Comparison of ENCODE assay signal across 13 cellular contexts in the genomic region with DNA sequence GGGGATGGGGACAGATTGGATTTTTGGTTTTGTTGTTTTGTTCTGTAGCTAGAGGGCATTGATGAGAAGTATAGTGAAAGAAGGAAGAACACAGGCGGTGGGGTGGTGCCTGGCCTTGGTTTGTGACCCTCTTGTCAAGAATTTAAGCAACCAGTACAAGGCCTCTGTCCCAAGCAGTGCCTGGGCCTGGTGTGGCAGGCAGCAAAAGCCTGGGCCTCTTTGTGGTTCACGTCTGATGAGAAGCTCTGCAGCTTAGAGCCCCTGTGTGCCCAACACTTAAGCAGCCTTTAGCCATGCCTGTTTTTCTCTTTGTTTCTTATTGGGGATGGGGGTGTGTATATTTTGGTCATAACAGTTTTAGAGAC.
DNase-seq lines count a peak whose midpoint lies in the region; ATAC-seq lines count a peak whose summit lies in the region.
"Had no signal": no experiment of that assay in that cellular context is flagged by ENCODE, and none has a peak within 500 bp of the region (broad histone marks: within the 10 kb centered on the region; RNA-seq: fewer than 3 reads in every experiment).

No MANE protein-coding gene starts in this region.

- no CpG with 5 or more reads among the region's 2 CpGs for WGBS in neuronal stem cell (ENCODE audit: extremely low coverage in 2 of 2, insufficient read length in 2 of 2, insufficient replicate concordance in 1 of 2), 2 donors

- peak; percentile 57 for DNase-seq in activated CD8-positive, alpha-beta memory T cell treated with anti-CD3 and anti-CD28 coated beads for 24 hours
- no peak for DNase-seq in activated CD8-positive, alpha-beta memory T cell treated with anti-CD3 and anti-CD28 coated beads, Interleukin-2, amount 50 U/mL, for 4 hours
- no peak for DNase-seq in CD4-positive, alpha-beta memory T cell
- DNase-seq in neuronal stem cell (ENCODE audit: low spot score), result no peak
- DNase-seq in NCI-H1694 treated with DMSO at 0.1 percent for 48 hours (lab: John Stamatoyannopoulos, UW), result no peak
- DNase-seq: cortex of kidney; erythroblast; IMR-90; SIG-M5; stimulated activated CD4-positive, alpha-beta T cell treated with anti-CD3 and anti-CD28 coated beads, Interleukin-12 subunit alpha, Interleukin-12 subunit beta, amount 100 ng/mL, for 4 hours had no signal

- no peak overlapping the region for H2BK12ac ChIP-seq in neuronal stem cell (ENCODE audit: low read length)

- CTCF ChIA-PET in CD4-positive, alpha-beta memory T cell (lab: Charles Lee; ENCODE audit: partially characterized antibody), result interaction anchor here (1.3 to 3.1 kb wide), 2 partner anchors 16 to 89 kb away, joined by 5 to 12 read pairs; no protein-coding TSS in a partner anchor

- no peak overlapping the region for H2BK120ac ChIP-seq in neuronal stem cell (ENCODE audit: low read depth, low read length)

- peak overlapping the region; percentile 0 for H3K9ac ChIP-seq in neuronal stem cell (ENCODE audit: low read depth, low read length, poor library complexity)

- H3K4me2 ChIP-seq in neuronal stem cell (ENCODE audit: insufficient read depth, low read length, poor library complexity, severe bottlenecking), result no peak overlapping the region

- no peak overlapping the region for H3K23ac ChIP-seq in neuronal stem cell (ENCODE audit: low read depth, low read length, poor library complexity)

- H3K27me3 ChIP-seq in CD4-positive, alpha-beta memory T cell (ENCODE audit: insufficient read depth, low read length), result no peaks in the 10 kb centered on the region
- H3K27me3 ChIP-seq in neuronal stem cell (ENCODE audit: control insufficient read depth in 3 of 3, insufficient read depth in 3 of 3, low read depth in 1 of 3, low read length in 3 of 3), result no peaks in the 10 kb centered on the region

- no peak overlapping the region for H2AFZ ChIP-seq in neuronal stem cell (ENCODE audit: low read length)

- peaks cover 5% of the 10 kb centered on the region for H3K79me1 ChIP-seq in neuronal stem cell (ENCODE audit: low read depth, low read length)

- H3K36me3 Mint-ChIP-seq in CD4-positive, alpha-beta memory T cell, result peaks cover 55 to 77% of the 10 kb centered on the region in 2 donors
- H3K36me3 Mint-ChIP-seq in activated naive CD8-positive, alpha-beta T cell, result peaks cover 18% of the 10 kb centered on the region

- H2AK5ac ChIP-seq in neuronal stem cell (ENCODE audit: low read depth, low read length), result no peak overlapping the region

- no peak overlapping the region for H4K91ac ChIP-seq in neuronal stem cell (ENCODE audit: low read depth, low read length, poor library complexity)

- peaks cover 56% of the 10 kb centered on the region for H3K36me3 ChIP-seq in CD4-positive, alpha-beta memory T cell (ENCODE audit: insufficient read depth, low read length)
- H3K36me3 ChIP-seq in neuronal stem cell (replicated peaks in 1 of 2; ENCODE audit: control insufficient read depth in 2 of 2, insufficient read depth in 2 of 2, low read length in 2 of 2), result peaks cover 13 to 80% of the 10 kb centered on the region in 2 donors

- peaks cover 48 to 85% (median 69%) of the 10 kb centered on the region in 4 donors for H3K4me1 Mint-ChIP-seq in CD4-positive, alpha-beta memory T cell
- peaks cover 67% of the 10 kb centered on the region for H3K4me1 Mint-ChIP-seq in activated naive CD8-positive, alpha-beta T cell (ENCODE audit: low read depth)

- H3K14ac ChIP-seq in neuronal stem cell (ENCODE audit: low read length), result no peak overlapping the region

- H3K27ac ChIP-seq in CD4-positive, alpha-beta memory T cell (ENCODE audit: low read depth, low read length), result peak overlapping the region; percentile 52
- H3K27ac ChIP-seq in neuronal stem cell (replicated peaks; ENCODE audit: low read length), result no peak overlapping the region

- H3K27me3 Mint-ChIP-seq in CD4-positive, alpha-beta memory T cell, result no peaks in the 10 kb centered on the region
- no peaks in the 10 kb centered on the region for H3K27me3 Mint-ChIP-seq in activated naive CD8-positive, alpha-beta T cell

- intact Hi-C loops in CD4-positive, alpha-beta memory T cell (cut with micrococcal nuclease), result no loop called here

- peaks cover 72% of the 10 kb centered on the region for H3K4me1 ChIP-seq in CD4-positive, alpha-beta memory T cell (ENCODE audit: insufficient read depth, low read length)
- H3K4me1 ChIP-seq in neuronal stem cell (ENCODE audit: control insufficient read depth in 2 of 2, insufficient read depth in 1 of 2, low read depth in 1 of 2, low read length in 2 of 2), result no peaks in the 10 kb centered on the region

- no peaks in the 10 kb centered on the region for H3K9me3 ChIP-seq in CD4-positive, alpha-beta memory T cell (ENCODE audit: control insufficient read depth in 1 of 2, low read length in 2 of 2)
- peaks cover 0 to 2% of the 10 kb centered on the region in 2 donors for H3K9me3 ChIP-seq in neuronal stem cell (replicated peaks in 1 of 2; ENCODE audit: control insufficient read depth in 2 of 2, insufficient read depth in 1 of 2, low read depth in 1 of 2, low read length in 2 of 2)

- POLR2A ChIA-PET in CD4-positive, alpha-beta memory T cell (lab: Charles Lee; ENCODE audit: partially characterized antibody), result interaction anchor here (0.6 to 1.7 kb wide), 5 partner anchors 33 to 137 kb away, joined by 3 to 5 read pairs (median 3); no protein-coding TSS in a partner anchor

- no peak overlapping the region for H3K4ac ChIP-seq in neuronal stem cell (ENCODE audit: low read length)

- H3K4me3 Mint-ChIP-seq in CD4-positive, alpha-beta memory T cell, result peak overlapping the region in 7 of 8 donors; percentile 2 to 82 (median 69)
- H3K4me3 Mint-ChIP-seq in activated naive CD8-positive, alpha-beta T cell, result peak overlapping the region; percentile 17

- H4K8ac ChIP-seq in neuronal stem cell (ENCODE audit: low read depth, low read length), result no peak overlapping the region

- H2BK15ac ChIP-seq in neuronal stem cell (ENCODE audit: low read length), result no peak overlapping the region

- H3K18ac ChIP-seq in neuronal stem cell (ENCODE audit: low read length), result no peak overlapping the region

- H3K9me3 Mint-ChIP-seq in CD4-positive, alpha-beta memory T cell, result no peaks in the 10 kb centered on the region
- no peaks in the 10 kb centered on the region for H3K9me3 Mint-ChIP-seq in activated naive CD8-positive, alpha-beta T cell (ENCODE audit: low read depth)

- no peak overlapping the region for H2BK5ac ChIP-seq in neuronal stem cell (ENCODE audit: low read length)

- H3K4me3 ChIP-seq in CD4-positive, alpha-beta memory T cell (ENCODE audit: low read length in 2 of 2), result no peak overlapping the region
- no peak overlapping the region for H3K4me3 ChIP-seq in neuronal stem cell (ENCODE audit: low read length in 2 of 2)

- H3K27ac Mint-ChIP-seq in CD4-positive, alpha-beta memory T cell, result peak overlapping the region; percentile 82 to 97 (median 93)
- H3K27ac Mint-ChIP-seq in activated naive CD8-positive, alpha-beta T cell, result peak overlapping the region; percentile 95

- ATAC-seq in GM19351 (IDR thresholded peaks at IDR 0.05; ENCODE audit: unreplicated experiment), result no peak
- no peak for ATAC-seq in GM19328 (IDR thresholded peaks at IDR 0.05; ENCODE audit: unreplicated experiment)
